In the genomic region with DNA sequence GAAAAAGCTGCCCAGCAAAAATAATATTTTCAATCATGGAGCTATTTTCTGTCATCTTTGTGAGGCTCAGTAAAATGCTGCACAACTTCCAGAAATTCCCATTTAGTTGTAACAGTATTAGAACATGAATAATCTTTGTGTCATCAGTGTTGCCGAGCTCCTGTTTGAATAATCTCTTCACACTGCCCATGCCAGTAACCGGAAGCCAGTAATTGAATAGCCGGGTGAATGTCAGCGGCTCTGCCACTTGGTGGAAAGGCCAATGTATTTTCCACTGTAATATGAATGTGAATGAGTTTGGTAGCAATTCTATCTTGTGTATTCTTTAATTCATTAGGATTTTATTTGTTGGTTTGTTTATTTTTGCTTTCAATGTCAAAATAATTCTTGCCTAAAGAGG, we compare ENCODE assay signal across 21 cellular contexts.
"Had no signal": no experiment of that assay in that cellular context is flagged by ENCODE, and none has a peak within 500 bp of the region (broad histone marks: within the 10 kb centered on the region; RNA-seq: fewer than 3 reads in every experiment).

No MANE protein-coding gene starts in this region.

- H3K27ac ChIP-seq: left lung, ovary, psoas muscle, right atrium auricular region had no signal

- H3K9me3 ChIP-seq: left lung, ovary, psoas muscle, right atrium auricular region, tibial artery had no signal

- DNase-seq: activated B cell treated with CpG ODN at 0.5 μM for 24 hours; activated CD4-positive, alpha-beta memory T cell treated with anti-CD3 and anti-CD28 coated beads for 36 hours; activated CD4-positive, alpha-beta T cell treated with anti-CD3 and anti-CD28 coated beads for 48 hours; activated effector memory CD4-positive, alpha-beta T cell treated with Interleukin-2 at 50 U/mL for 16 hours; activated naive CD4-positive, alpha-beta T cell treated with anti-CD3 and anti-CD28 coated beads, Interleukin-2, amount 10 ng/mL, durations not matched to agents 7 days and 5 days; activated T-cell treated with anti-CD3 and anti-CD28 coated beads, Interleukin-2, amount 50 U/mL, for 48 hours; cortex of kidney; effector CD4-positive, alpha-beta T cell; foreskin fibroblast; kidney glomerular epithelial cell; left lung; natural killer cell; ovary; psoas muscle; stimulated activated CD4-positive, alpha-beta T cell treated with anti-CD3 and anti-CD28 coated beads, Interleukin-12 subunit alpha, Interleukin-12 subunit beta, amount 100 ng/mL, for 4 hours; stimulated activated CD4-positive, alpha-beta T cell treated with anti-CD3 and anti-CD28 coated beads, Interleukin-4, amount 100 ng/mL, for 4 hours; stimulated activated naive CD8-positive, alpha-beta T cell treated with anti-CD3 and anti-CD28 coated beads, Interleukin-15, Interleukin-2, amounts not matched to agents 100 U/mL and 50 U/mL, for 24 hours; T-helper 9 cell; tibial artery had no signal

- H3K4me3 ChIP-seq: left lung, lung, ovary, psoas muscle, right atrium auricular region, tibial artery had no signal

- H3K36me3 ChIP-seq: ovary had no signal

- H3K27me3 ChIP-seq: left lung, ovary, right atrium auricular region, tibial artery had no signal

- H3K4me1 ChIP-seq: left lung, psoas muscle, right atrium auricular region had no signal

- ATAC-seq: left lung; natural killer cell; psoas muscle; stimulated activated naive CD8-positive, alpha-beta T cell treated with anti-CD3 and anti-CD28 coated beads, Interleukin-15, Interleukin-2, amounts not matched to agents 100 U/mL and 50 U/mL, for 24 hours had no signal
